Comparison of ENCODE assay signal across 8 cellular contexts in the genomic region with DNA sequence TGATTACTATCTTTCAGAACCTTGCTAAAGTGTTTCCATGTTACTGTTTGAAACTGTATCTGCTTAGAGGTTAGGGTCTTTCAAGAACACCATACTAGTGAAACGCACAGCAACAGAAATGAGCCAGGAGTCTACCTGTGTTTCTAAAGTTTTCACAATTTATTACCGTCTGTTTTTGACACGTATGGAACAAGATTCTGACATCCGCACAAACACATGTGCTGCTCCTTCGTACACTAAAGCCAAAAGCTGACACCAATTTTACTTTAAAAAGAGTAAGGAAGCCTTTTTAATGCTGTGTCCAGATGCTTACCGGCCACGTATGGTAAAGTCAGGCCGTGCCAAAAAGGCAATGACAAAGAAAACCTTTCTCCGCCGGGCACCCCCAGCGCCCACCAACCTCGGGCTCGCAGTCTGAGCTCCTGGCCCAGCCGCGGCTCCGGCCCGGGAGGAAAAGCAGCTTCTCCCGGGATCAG. TPM values are rescaled to one million over a fixed set of nuclear protein-coding genes. Genes with fewer than 3 reads are reported as not detected.
DNase-seq lines count a peak whose midpoint lies in the region; ATAC-seq and TF ChIP-seq lines count a peak whose summit lies in the region.

No MANE protein-coding gene starts in this region.

- peaks cover 52% of the 10 kb centered on the region for H3K4me1 ChIP-seq in mammary epithelial cell (ENCODE audit: insufficient read depth, low read length)
- H3K4me1 ChIP-seq in muscle layer of duodenum (ENCODE audit: control insufficient read depth in 1 of 2, insufficient read depth in 2 of 2, low read length in 2 of 2), result peaks cover 3 to 11% of the 10 kb centered on the region in 2 donors

- peaks cover 13% of the 10 kb centered on the region for H4K20me1 ChIP-seq in mammary epithelial cell (ENCODE audit: insufficient read depth, low read length)

- H3K4me3 ChIP-seq in mammary epithelial cell (replicated peaks in 1 of 3; ENCODE audit: insufficient read depth in 1 of 3, low read depth in 2 of 3, low read length in 3 of 3) (peak overlapping the region; percentile 76 to 97 (median 93)), muscle layer of duodenum (ENCODE audit: low read depth in 1 of 2, low read length in 2 of 2) (peak overlapping the region; percentile 68 to 78)

- 3% methylated on average over 15 of the region's 18 CpGs for WGBS in mammary epithelial cell (ENCODE audit: low coverage, missing lambda C conversion rate)

- peak overlapping the region; percentile 88 for H3K9ac ChIP-seq in mammary epithelial cell (ENCODE audit: insufficient read depth, low read length)

- H3K9me3 ChIP-seq in mammary epithelial cell (replicated peaks; ENCODE audit: insufficient read depth, low read length) (no peaks in the 10 kb centered on the region), muscle layer of duodenum (ENCODE audit: control insufficient read depth in 1 of 2, low read length in 2 of 2) (no peaks in the 10 kb centered on the region)

- BruUV-seq in mammary epithelial cell (replicated peaks; lab: Mats Ljungman, UMichigan), result TSS peak; percentile 58

- dilution Hi-C loops in mammary epithelial cell (cut with HindIII; ENCODE audit: low sequenced_read_pairs), result no loop called here

- intact Hi-C loops in mammary epithelial cell (cut with micrococcal nuclease), result loop anchor here (2.0 to 10.0 kb wide), 2 partner anchors 30 to 92 kb away; partner anchors contain the start of gene PIN4

- ATAC-seq in GM18520 (IDR thresholded peaks at IDR 0.05; ENCODE audit: unreplicated experiment) (peak; percentile 10), HG03342 (IDR thresholded peaks at IDR 0.05; ENCODE audit: unreplicated experiment) (peak; percentile 2), HG03039 (IDR thresholded peaks at IDR 0.05; ENCODE audit: unreplicated experiment) (no peak), HG03565 (IDR thresholded peaks at IDR 0.05; ENCODE audit: unreplicated experiment) (no peak)

- peak overlapping the region; percentile 93 for H3K4me2 ChIP-seq in mammary epithelial cell (ENCODE audit: insufficient read depth, low read depth, low read length)

- peaks cover 39% of the 10 kb centered on the region for H3K36me3 ChIP-seq in mammary epithelial cell (ENCODE audit: insufficient read depth, low read length)
- peaks cover 24 to 36% of the 10 kb centered on the region in 2 donors for H3K36me3 ChIP-seq in muscle layer of duodenum (ENCODE audit: control insufficient read depth in 1 of 2, insufficient read depth in 2 of 2, low read length in 2 of 2)

- H3K27ac ChIP-seq in mammary epithelial cell (ENCODE audit: insufficient read depth, low read depth, low read length) (peak overlapping the region; percentile 79), muscle layer of duodenum (ENCODE audit: low read length) (peak overlapping the region; percentile 86)

- CTCF ChIA-PET in mammary epithelial cell (lab: Charles Lee; ENCODE audit: low non-redundant PET), result no interaction called here

- H3K79me2 ChIP-seq in mammary epithelial cell (ENCODE audit: insufficient read depth, low read length), result peaks cover 56% of the 10 kb centered on the region

- in situ Hi-C loops in mammary epithelial cell (cut with MboI; ENCODE audit: low sequenced_read_pairs in 2 of 2), result no loop called here

- H3K27me3 ChIP-seq in mammary epithelial cell (ENCODE audit: insufficient read depth, low read length) (no peaks in the 10 kb centered on the region), muscle layer of duodenum (ENCODE audit: low read depth, low read length) (no peaks in the 10 kb centered on the region)

- no peak for TF ChIP-seq CTCF in mammary epithelial cell (conservative IDR thresholded peaks at IDR 0.05 in 1 of 2, IDR thresholded peaks at IDR 0.05 in 1 of 2; ENCODE audit: extremely low read depth in 1 of 2, insufficient read depth in 1 of 2, low read depth in 1 of 2, low read length in 2 of 2)

- H2AFZ ChIP-seq in mammary epithelial cell (ENCODE audit: low read depth, low read length), result peak overlapping the region; percentile 76

- DNase-seq in mammary epithelial cell (no peak), islet precursor cell (no peak)
- no peak for DNase-seq in activated CD4-positive, alpha-beta T cell treated with anti-CD3 and anti-CD28 coated beads for 4 hours

RNA-seq across cellular contexts. Expression of gene RPS4X, which starts 0.5 kb away (rescaled TPM):
- total RNA-seq in mammary epithelial cell, result 1,000 to 10,000 TPM in 1 of 2 donors, 100 to 1,000 TPM in 1; 857 to 1,015 TPM
- 2,382 TPM for polyA plus RNA-seq in mammary epithelial cell
- 1,181 TPM for polyA minus RNA-seq in mammary epithelial cell

RNA-seq across cellular contexts. Expression of gene CITED1, which starts 29.2 kb away (rescaled TPM):
- 1 to 10 TPM in 1 of 2 donors, not detected in 1; 1.3 TPM for total RNA-seq in mammary epithelial cell
- 0.23 TPM for polyA plus RNA-seq in mammary epithelial cell
- not detected for polyA minus RNA-seq in mammary epithelial cell

RNA-seq across cellular contexts. Expression of gene ERCC6L, which starts 37.7 kb away (rescaled TPM):
- 1 to 10 TPM in 1 of 2 donors, under 1 TPM in 1; 0.17 to 7.0 TPM for total RNA-seq in mammary epithelial cell
- polyA plus RNA-seq in mammary epithelial cell, result 5.1 TPM
- 2.8 TPM for polyA minus RNA-seq in mammary epithelial cell

Comparison
In these comparisons a context has a peak if more than half of its experiments do, and no peak if none do; other contexts are left out.
1. ATAC-seq: peak in GM18520 (single experiment) and HG03342 (single experiment); none in HG03039 (single experiment) and HG03565 (single experiment).